Comparison of ENCODE assay signal across 25 cellular contexts in genomic region chr16:88883946-88884345, GRCh38. TPM values are rescaled to one million over a fixed set of nuclear protein-coding genes. Genes with fewer than 3 reads are reported as not detected.
"Had no signal": no experiment of that assay in that cellular context is flagged by ENCODE, and none has a peak within 500 bp of the region (broad histone marks: within the 10 kb centered on the region; RNA-seq: fewer than 3 reads in every experiment).

No MANE protein-coding gene starts in this region.

- H3K4me1 ChIP-seq: colonic mucosa, foreskin keratinocyte, pancreas had no signal

- DNase-seq: activated B cell treated with CpG ODN at 0.5 μM for 24 hours; activated CD4-positive, alpha-beta T cell treated with anti-CD3 and anti-CD28 coated beads for 4 hours; activated CD8-positive, alpha-beta T cell treated with anti-CD3 and anti-CD28 coated beads for 36 hours; activated naive CD4-positive, alpha-beta T cell treated with anti-CD3 and anti-CD28 coated beads, Interleukin-2, amount 10 ng/mL, durations not matched to agents 7 days and 5 days; activated naive CD8-positive, alpha-beta T cell treated with anti-CD3 and anti-CD28 coated beads, Interleukin-2, amount 50 U/mL, for 24 hours; activated T-cell treated with anti-CD3 and anti-CD28 coated beads, Interleukin-2, amount 50 U/mL, for 4 hours; aorta; colonic mucosa; endodermal cell; foreskin keratinocyte; glutamatergic neuron; naive thymus-derived CD4-positive, alpha-beta T cell; pancreas; stimulated activated CD4-positive, alpha-beta T cell treated with anti-CD3 and anti-CD28 coated beads, Interleukin-12 subunit alpha, Interleukin-12 subunit beta, amount 100 ng/mL, for 4 hours; stimulated activated CD4-positive, alpha-beta T cell treated with anti-CD3 and anti-CD28 coated beads, Interleukin-1b, Interleukin-23, amount 100 ng/mL, for 48 hours; stimulated activated naive CD4-positive, alpha-beta T cell treated with Interleukin-2 at 50 U/mL for 16 hours; T-cell; T-helper 9 cell had no signal

- H3K27me3 ChIP-seq: pancreas had no signal

- H3K4me3 ChIP-seq: colonic mucosa, pancreas, tibial nerve had no signal

- H3K36me3 ChIP-seq: colonic mucosa had no signal

- H3K9me3 ChIP-seq: colonic mucosa, pancreas, tibial nerve had no signal

- ATAC-seq: activated CD8-positive, alpha-beta T cell treated with anti-CD3 and anti-CD28 coated beads for 36 hours; activated naive CD8-positive, alpha-beta T cell treated with anti-CD3 and anti-CD28 coated beads, Interleukin-2, amount 50 U/mL, for 24 hours; activated T-cell treated with anti-CD3 and anti-CD28 coated beads, Interleukin-2, amount 50 U/mL, for 4 hours; foreskin keratinocyte; naive thymus-derived CD4-positive, alpha-beta T cell; pancreas; T-cell had no signal

- H3K27ac ChIP-seq: colonic mucosa, foreskin keratinocyte, pancreas, tibial nerve had no signal

RNA-seq across cellular contexts. Expression of gene PABPN1L, which starts 17.5 kb away (rescaled TPM):
- total RNA-seq: activated CD8-positive, alpha-beta T cell treated with anti-CD3 and anti-CD28 coated beads for 36 hours; activated T-cell treated with anti-CD3 and anti-CD28 coated beads, Interleukin-2, amount 50 U/mL, for 4 hours; aorta; colonic mucosa; endodermal cell; epithelial cell of proximal tubule; fibroblast of lung; foreskin keratinocyte; lung microvascular endothelial cell; mononuclear cell; naive thymus-derived CD4-positive, alpha-beta T cell; subcutaneous adipose tissue; T-cell; tibial nerve had no signal
- polyA plus RNA-seq: aorta; fibroblast of lung; foreskin keratinocyte; keratinocyte; naive thymus-derived CD4-positive, alpha-beta T cell had no signal
